8 cellular contexts compared by ENCODE assay signal in the genomic region with DNA sequence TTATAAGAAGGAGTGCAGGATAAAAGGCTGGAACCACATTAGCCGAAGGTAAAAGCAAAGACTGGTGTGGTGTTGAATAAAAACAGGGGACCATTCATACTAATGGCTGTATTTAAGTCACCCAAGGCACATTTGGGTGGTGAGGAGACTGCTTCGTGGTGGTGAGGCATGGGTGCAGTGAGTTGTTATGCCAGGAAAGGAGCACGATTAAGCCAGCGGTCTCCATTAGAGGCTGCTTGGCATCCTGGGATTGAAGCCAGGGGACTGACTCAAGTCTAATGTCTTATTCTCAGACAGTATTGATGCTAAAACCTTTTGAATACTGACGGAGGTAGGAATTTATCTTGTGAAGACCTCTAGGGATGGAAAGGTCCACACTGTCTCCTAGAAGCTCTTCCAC. TPM values are rescaled to one million over a fixed set of nuclear protein-coding genes. Genes with fewer than 3 reads are reported as not detected.
A peak's percentile ranks its signal among the peaks of the same experiment; 100 is the strongest.
DNase-seq lines count a peak whose midpoint lies in the region; TF ChIP-seq lines count a peak whose summit lies in the region.

No MANE protein-coding gene starts in this region.

- no peak for DNase-seq in activated CD4-positive, alpha-beta T cell treated with anti-CD3 and anti-CD28 coated beads, Interleukin-2, amount 10 ng/mL, durations not matched to agents 24 days and 14 days
- no peak for DNase-seq in activated CD4-positive, alpha-beta T cell treated with anti-CD3 and anti-CD28 coated beads for 48 hours
- DNase-seq in RPMI7951 (ENCODE audit: low read depth) (peak; percentile 39), immature natural killer cell (no peak), NCI-H146 (lab: John Stamatoyannopoulos, UW) (no peak), thyroid gland (no peak), smooth muscle cell (lab: John Stamatoyannopoulos, UW; ENCODE audit: unreplicated experiment) (no peak)

- peaks cover 9% of the 10 kb centered on the region for H3K79me2 ChIP-seq in smooth muscle cell (ENCODE audit: low read depth)

- H3K27ac ChIP-seq in temporal lobe (ENCODE audit: low read depth, low read length) (peak overlapping the region; percentile 64), thyroid gland (peak overlapping the region in 1 of 3 donors; percentile 21), smooth muscle cell (ENCODE audit: low read depth) (no peak overlapping the region)

- H3K9ac ChIP-seq in smooth muscle cell (ENCODE audit: low read depth), result no peak overlapping the region

- WGBS in thyroid gland, 2 donors, result 72% methylated on average over 5 of the region's 5 CpGs
- WGBS in smooth muscle cell (ENCODE audit: low lambda C conversion rate), result 94% methylated on average over 5 of the region's 5 CpGs

- no peaks in the 10 kb centered on the region for H3K27me3 Mint-ChIP-seq in activated CD4-positive, alpha-beta T cell treated with anti-CD3 and anti-CD28 coated beads, Interleukin-2, amount 10 ng/mL, durations not matched to agents 24 days and 14 days
- no peaks in the 10 kb centered on the region for H3K27me3 Mint-ChIP-seq in immature natural killer cell (ENCODE audit: low read depth in 3 of 3)

- no peak overlapping the region for H2AFZ ChIP-seq in smooth muscle cell (ENCODE audit: low read depth)

- TF ChIP-seq CTCF in thyroid gland (IDR thresholded peaks at IDR 0.05) (no peak), smooth muscle cell (IDR thresholded peaks at IDR 0.05; ENCODE audit: borderline replicate concordance, insufficient read depth, poor library complexity, severe bottlenecking) (no peak)

- peak overlapping the region in 1 of 3 donors; percentile 4 for H3K4me3 ChIP-seq in thyroid gland (replicated peaks in 1 of 3)
- H3K4me3 ChIP-seq in smooth muscle cell, result no peak overlapping the region

- intact Hi-C loops in activated CD4-positive, alpha-beta T cell treated with anti-CD3 and anti-CD28 coated beads, Interleukin-2, amount 10 ng/mL, durations not matched to agents 24 days and 14 days (cut with micrococcal nuclease), result loop anchor here (1.0 kb wide), 1 partner anchor 21 kb away; no protein-coding TSS in a partner anchor
- intact Hi-C loops in thyroid gland (cut with DNase I), result no loop called here

- no peaks in the 10 kb centered on the region for H3K9me3 ChIP-seq in thyroid gland
- H3K9me3 ChIP-seq in smooth muscle cell (replicated peaks; ENCODE audit: low read depth), result no peaks in the 10 kb centered on the region

- H3K27ac Mint-ChIP-seq in activated CD4-positive, alpha-beta T cell treated with anti-CD3 and anti-CD28 coated beads, Interleukin-2, amount 10 ng/mL, durations not matched to agents 24 days and 14 days, result peak overlapping the region; percentile 78
- peak overlapping the region; percentile 71 to 92 (median 88) for H3K27ac Mint-ChIP-seq in immature natural killer cell

- peaks cover 13% of the 10 kb centered on the region for H4K20me1 ChIP-seq in smooth muscle cell (ENCODE audit: low read depth)

- H3K4me3 Mint-ChIP-seq in activated CD4-positive, alpha-beta T cell treated with anti-CD3 and anti-CD28 coated beads, Interleukin-2, amount 10 ng/mL, durations not matched to agents 24 days and 14 days, result peak overlapping the region; percentile 81
- peak overlapping the region; percentile 78 to 92 (median 85) for H3K4me3 Mint-ChIP-seq in immature natural killer cell

- H3K4me1 Mint-ChIP-seq in activated CD4-positive, alpha-beta T cell treated with anti-CD3 and anti-CD28 coated beads, Interleukin-2, amount 10 ng/mL, durations not matched to agents 24 days and 14 days, result peaks cover 23% of the 10 kb centered on the region
- peaks cover 22 to 29% of the 10 kb centered on the region in 2 donors for H3K4me1 Mint-ChIP-seq in immature natural killer cell

- peaks cover 4 to 7% of the 10 kb centered on the region in 2 donors for H3K4me1 ChIP-seq in thyroid gland
- no peaks in the 10 kb centered on the region for H3K4me1 ChIP-seq in smooth muscle cell (ENCODE audit: low read depth)

- H3K36me3 ChIP-seq in thyroid gland, result no peaks in the 10 kb centered on the region
- H3K36me3 ChIP-seq in smooth muscle cell (ENCODE audit: low read depth), result peaks cover 5% of the 10 kb centered on the region

- no peaks in the 10 kb centered on the region for H3K9me3 Mint-ChIP-seq in activated CD4-positive, alpha-beta T cell treated with anti-CD3 and anti-CD28 coated beads, Interleukin-2, amount 10 ng/mL, durations not matched to agents 24 days and 14 days
- H3K9me3 Mint-ChIP-seq in immature natural killer cell, result no peaks in the 10 kb centered on the region

- H3K27me3 ChIP-seq in thyroid gland, result no peaks in the 10 kb centered on the region
- H3K27me3 ChIP-seq in smooth muscle cell (ENCODE audit: low read depth), result no peaks in the 10 kb centered on the region

- peaks cover 9% of the 10 kb centered on the region for H3K36me3 Mint-ChIP-seq in activated CD4-positive, alpha-beta T cell treated with anti-CD3 and anti-CD28 coated beads, Interleukin-2, amount 10 ng/mL, durations not matched to agents 24 days and 14 days (ENCODE audit: low read depth)
- peaks cover 0 to 2% (median 0%) of the 10 kb centered on the region in 3 donors for H3K36me3 Mint-ChIP-seq in immature natural killer cell

- peaks cover 10% of the 10 kb centered on the region for H3F3A ChIP-seq in smooth muscle cell (ENCODE audit: low read depth)

- H3K4me2 ChIP-seq in smooth muscle cell, result no peak overlapping the region

- TF ChIP-seq POLR2A in thyroid gland (IDR thresholded peaks at IDR 0.05), result no peak

RNA-seq across cellular contexts. Expression of gene FEM1B, which starts 21.9 kb away (rescaled TPM):
- total RNA-seq in activated CD4-positive, alpha-beta T cell treated with anti-CD3 and anti-CD28 coated beads, Interleukin-2, amount 10 ng/mL, durations not matched to agents 24 days and 14 days, result 46.2 and 51.6 TPM in 2 replicates
- 37.6 and 41.5 TPM in 2 replicates for total RNA-seq in RPMI7951 (2014; rRNA removed; shearing (Covaris generic))
- polyA plus RNA-seq in immature natural killer cell, result 10 to 100 TPM in 2 of 3 donors, 1 to 10 TPM in 1; 6.1 to 25.9 (median 18.4) TPM
- total RNA-seq in temporal lobe, result 143 TPM
- 10 to 100 TPM; 43.2 to 60.4 (median 45.2) TPM for total RNA-seq in thyroid gland
- total RNA-seq in smooth muscle cell, result 41.4 and 50.0 TPM in 2 replicates
- polyA plus RNA-seq in smooth muscle cell, result 13.0 and 15.7 TPM in 2 replicates
